14 cellular contexts compared by ENCODE assay signal in genomic region chr2:131503587-131503986, GRCh38. TPM values are rescaled to one million over a fixed set of nuclear protein-coding genes. Genes with fewer than 3 reads are reported as not detected.
"Had no signal": no experiment of that assay in that cellular context is flagged by ENCODE, and none has a peak within 500 bp of the region (broad histone marks: within the 10 kb centered on the region; RNA-seq: fewer than 3 reads in every experiment).

No MANE protein-coding gene starts in this region.

RNA-seq across cellular contexts. Expression of gene TUBA3D, which starts 27.7 kb away (rescaled TPM):
- total RNA-seq: kidney epithelial cell, lung, mesothelial cell of epicardium, mononuclear cell, occipital lobe, osteocyte, posterior vena cava, psoas muscle, sigmoid colon, spleen, stomach, transverse colon, upper lobe of left lung, urinary bladder had no signal
- polyA plus RNA-seq: urinary bladder had no signal
